Comparison of ENCODE assay signal across 8 cellular contexts in genomic region chr1:92961896-92962752, GRCh38. TPM values are rescaled to one million over a fixed set of nuclear protein-coding genes. Genes with fewer than 3 reads are reported as not detected.
DNase-seq lines count a peak whose midpoint lies in the region; ATAC-seq and TF ChIP-seq lines count a peak whose summit lies in the region.

No MANE protein-coding gene starts in this region.

- peaks cover 3% of the 10 kb centered on the region; the same call in 1 of the 2 replicates for H4K20me1 ChIP-seq in IMR-90 (ENCODE audit: insufficient read depth, low read length)

- peak overlapping the region; percentile 89 for H3K18ac ChIP-seq in IMR-90 (ENCODE audit: low read depth, low read length)

- no peaks in the 10 kb centered on the region; the same call in 1 of the 2 replicates for H3K27me3 ChIP-seq in IMR-90 (ENCODE audit: control insufficient read depth, insufficient read depth, low read length)
- H3K27me3 ChIP-seq in liver (ENCODE audit: control insufficient read depth in 4 of 4, insufficient read depth in 4 of 4, low read length in 3 of 4), result no peaks in the 10 kb centered on the region

- peak overlapping the region; percentile 98 for H3K27ac ChIP-seq in IMR-90 (ENCODE audit: insufficient read depth, low read length)
- peak overlapping the region; percentile 79 to 96 for H3K27ac ChIP-seq in liver (ENCODE audit: low read depth in 1 of 2, low read length in 2 of 2)

- no peak for TF ChIP-seq POLR2A in IMR-90 (IDR thresholded peaks at IDR 0.05; ENCODE audit: low read depth, low read length)

- peak overlapping the region; percentile 62 for H3K14ac ChIP-seq in IMR-90 (replicated peaks; ENCODE audit: low read depth, low read length)

- no peak overlapping the region for H3K4me3 Mint-ChIP-seq in central memory CD8-positive, alpha-beta T cell

- H3K9me3 ChIP-seq in IMR-90 (ENCODE audit: control insufficient read depth, insufficient read depth, low read length) (no peaks in the 10 kb centered on the region), liver (ENCODE audit: control insufficient read depth in 4 of 4, low read length in 3 of 4) (no peaks in the 10 kb centered on the region)

- 0 out of 2 replicates have a peak, but pooled peaks cover 4% of the 10 kb centered on the region for H3K9me1 ChIP-seq in IMR-90 (ENCODE audit: insufficient read depth, low read length)

- 60% methylated on average over 5 of the region's 32 CpGs; no CpG with 5 or more reads in 1 of the 2 experiments for WGBS in IMR-90 (ENCODE audit: extremely low coverage in 2 of 2, insufficient read length in 1 of 2), 2 experiments
- WGBS in liver, result 6% methylated on average over 32 of the region's 32 CpGs

- H3K9ac ChIP-seq in IMR-90 (ENCODE audit: low read depth, low read length) (peak overlapping the region; percentile 99), liver (ENCODE audit: low read depth in 1 of 2, low read length in 2 of 2) (peak overlapping the region; percentile 29 to 72)

- peaks cover 16% of the 10 kb centered on the region for H3K36me3 Mint-ChIP-seq in central memory CD8-positive, alpha-beta T cell (ENCODE audit: insufficient read depth)

- H2BK5ac ChIP-seq in IMR-90 (ENCODE audit: low read depth, low read length, poor library complexity, severe bottlenecking), result peak overlapping the region; percentile 77

- DNase-seq in G401 (ENCODE audit: low spot score), result peak; percentile 49
- DNase-seq in IMR-90, result peak; percentile 38
- DNase-seq in central memory CD8-positive, alpha-beta T cell (ENCODE audit: low spot score in 2 of 2), result peak; percentile 36 to 70
- DNase-seq in stimulated activated CD4-positive, alpha-beta T cell treated with anti-CD3 and anti-CD28 coated beads, TNF-alpha, amount 100 ng/mL, for 48 hours (ENCODE audit: low read depth in 3 of 3), result peak; percentile 32 to 57 (median 52)
- no peak for DNase-seq in HPDE6-E6E7 (ENCODE audit: extremely low spot score)

- H2BK20ac ChIP-seq in IMR-90 (ENCODE audit: low read depth, low read length), result 0 out of 2 replicates have a peak overlapping the region, but pooled peaks have one; percentile 24

- BruUV-seq in IMR-90 (replicated peaks; lab: Mats Ljungman, UMichigan), result TSS peak; percentile 89

- peak overlapping the region; percentile 78 for H4K91ac ChIP-seq in IMR-90 (ENCODE audit: insufficient read depth, low read depth, low read length)

- H3K27me3 Mint-ChIP-seq in central memory CD8-positive, alpha-beta T cell, result no peaks in the 10 kb centered on the region

- H3K36me3 ChIP-seq in IMR-90 (ENCODE audit: control insufficient read depth, insufficient read depth, low read length) (no peaks in the 10 kb centered on the region), liver (ENCODE audit: control insufficient read depth in 4 of 4, insufficient read depth in 3 of 4, low read depth in 1 of 4, low read length in 3 of 4) (no peaks in the 10 kb centered on the region)

- peak overlapping the region; percentile 23; the same call in 1 of the 2 replicates for H2AK5ac ChIP-seq in IMR-90 (ENCODE audit: low read depth, low read length)

- peak overlapping the region; percentile 89 for H4K5ac ChIP-seq in IMR-90 (ENCODE audit: low read depth, low read length)

- peak overlapping the region; percentile 88 for H2AFZ ChIP-seq in IMR-90 (replicated peaks; ENCODE audit: low read length, poor library complexity)

- CTCF ChIA-PET in IMR-90 (lab: Yijun Ruan, JAX), result interaction anchor here (1.4 to 3.9 kb wide), 3 partner anchors 32 to 103 kb away, joined by 3 to 24 read pairs (median 4); no protein-coding TSS in a partner anchor

- TF ChIP-seq RAD21 in IMR-90 (IDR thresholded peaks at IDR 0.05; ENCODE audit: low read length), result no peak
- TF ChIP-seq RAD21 in liver (IDR thresholded peaks at IDR 0.05), result no peak

- H3K23ac ChIP-seq in IMR-90 (ENCODE audit: low read depth, low read length), result peak overlapping the region; percentile 70

- H2BK120ac ChIP-seq in IMR-90 (ENCODE audit: low read depth, low read length), result peak overlapping the region; percentile 80

- peak overlapping the region; percentile 0; the same call in 1 of the 3 replicates for H2BK15ac ChIP-seq in IMR-90 (ENCODE audit: low read depth, low read length)

- ATAC-seq in GM21619 (IDR thresholded peaks at IDR 0.05; ENCODE audit: unreplicated experiment), result peak; percentile 55
- peak; percentile 7; the same call in 1 of the 2 replicates for ATAC-seq in IMR-90 (ENCODE audit: low read depth)
- peak; percentile 68 for ATAC-seq in central memory CD8-positive, alpha-beta T cell (replicated peaks; ENCODE audit: extremely low read depth, poor library complexity, severe bottlenecking)

- in situ Hi-C loops in G401 (cut with HindIII; ENCODE audit: low sequenced_read_pairs), result loop anchor here (5.0 kb wide), 1 partner anchor 50 kb away; no protein-coding TSS in a partner anchor
- in situ Hi-C loops in IMR-90 (cut with MboI; ENCODE audit: low sequenced_read_pairs), result no loop called here

- TF ChIP-seq CTCF in IMR-90 (conservative IDR thresholded peaks at IDR 0.05; ENCODE audit: low read depth, low read length), result no peak
- TF ChIP-seq CTCF in WI38 (IDR thresholded peaks at IDR 0.05; ENCODE audit: low read depth, low read length), result no peak
- no peak for TF ChIP-seq CTCF in liver (IDR thresholded peaks at IDR 0.05; ENCODE audit: low read depth, low read length, missing input control)

- peak overlapping the region; percentile 34 to 91 for H4K8ac ChIP-seq in IMR-90 (ENCODE audit: low read depth in 2 of 2, low read length in 2 of 2)

- peak overlapping the region; percentile 91 for H3K4me2 ChIP-seq in IMR-90 (ENCODE audit: low read depth, low read length)

- no peak overlapping the region for H3K27ac Mint-ChIP-seq in central memory CD8-positive, alpha-beta T cell (ENCODE audit: low read depth)

- peaks cover 6 to 29% of the 10 kb centered on the region in 2 experiments; a peak in 2 of 4 replicates for H3K79me1 ChIP-seq in IMR-90 (ENCODE audit: low read depth in 1 of 2, low read length in 2 of 2)

- H3K9me3 Mint-ChIP-seq in central memory CD8-positive, alpha-beta T cell, result no peaks in the 10 kb centered on the region

- H3K4me1 Mint-ChIP-seq in central memory CD8-positive, alpha-beta T cell, result peaks cover 28% of the 10 kb centered on the region

- intact Hi-C loops in IMR-90 (cut with micrococcal nuclease), result no loop called here

- peak overlapping the region; percentile 66; the same call in 1 of the 2 replicates for H3K56ac ChIP-seq in IMR-90 (ENCODE audit: extremely low read depth, insufficient read depth, low read length)

- POLR2A ChIA-PET in IMR-90 (lab: Charles Lee; ENCODE audit: unreplicated experiment), result interaction anchor here (0.6 to 1.0 kb wide), 4 partner anchors 22 to 39 kb away, joined by 3 to 10 read pairs (median 9); no protein-coding TSS in a partner anchor

- peak overlapping the region; percentile 77 for H3K4ac ChIP-seq in IMR-90 (ENCODE audit: low read depth, low read length)

- H3K4me1 ChIP-seq in IMR-90 (ENCODE audit: control insufficient read depth, insufficient read depth, low read length) (no peaks in the 10 kb centered on the region; the same call in 1 of the 2 replicates), liver (ENCODE audit: control insufficient read depth in 4 of 4, insufficient read depth in 4 of 4, low read length in 3 of 4) (peaks cover 4 to 29% (median 17%) of the 10 kb centered on the region in 4 donors)

- peak overlapping the region; percentile 18 for H2AK9ac ChIP-seq in IMR-90 (replicated peaks; ENCODE audit: low read depth, low read length, poor library complexity)

- dilution Hi-C loops in IMR-90 (cut with HindIII; ENCODE audit: low sequenced_read_pairs, unreplicated experiment), result no loop called here

- peak overlapping the region; percentile 97 for H3K4me3 ChIP-seq in IMR-90 (ENCODE audit: insufficient read depth, low read depth, low read length)
- H3K4me3 ChIP-seq in WI38 (ENCODE audit: low read depth, low read length), result peak overlapping the region; percentile 80
- H3K4me3 ChIP-seq in liver (ENCODE audit: low read depth in 1 of 3, low read length in 3 of 3), result peak overlapping the region; percentile 63 to 92 (median 86)

TF ChIP-seq in IMR-90, 13 proteins besides CTCF, POLR2A, EP300 and RAD21:
- TF ChIP-seq USF2 (IDR thresholded peaks at IDR 0.05; ENCODE audit: low read depth, low read length), result no peak
- TF ChIP-seq MAFK (IDR thresholded peaks at IDR 0.05; ENCODE audit: low read depth, low read length), result no peak
- TF ChIP-seq CEBPB (IDR thresholded peaks at IDR 0.05; ENCODE audit: low read depth, low read length), result peak; percentile 38; the same call in 1 of the 2 replicates
- TF ChIP-seq MXI1 (IDR thresholded peaks at IDR 0.05; ENCODE audit: borderline replicate concordance, low read depth, low read length), result no peak

TF ChIP-seq in liver, 16 proteins besides CTCF, POLR2A, EP300 and RAD21 (continues in another document):
- TF ChIP-seq SP1 (IDR thresholded peaks at IDR 0.05), result peak; percentile 7
- TF ChIP-seq EGR1 (IDR thresholded peaks at IDR 0.05; ENCODE audit: low read depth in 2 of 2), result no peak
- no peak for TF ChIP-seq HNF4A (conservative IDR thresholded peaks at IDR 0.05)
- TF ChIP-seq, protein P1, sequence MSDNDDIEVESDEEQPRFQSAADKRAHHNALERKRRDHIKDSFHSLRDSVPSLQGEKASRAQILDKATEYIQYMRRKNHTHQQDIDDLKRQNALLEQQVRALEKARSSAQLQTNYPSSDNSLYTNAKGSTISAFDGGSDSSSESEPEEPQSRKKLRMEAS (IDR thresholded peaks at IDR 0.05), result no peak
- no peak for TF ChIP-seq HNF4G (IDR thresholded peaks at IDR 0.05)
- TF ChIP-seq ZBTB33 (IDR thresholded peaks at IDR 0.05), result no peak
- TF ChIP-seq RXRA (IDR thresholded peaks at IDR 0.05), result no peak

RNA-seq across cellular contexts. Expression of gene DIPK1A, which starts 0.9 kb away (rescaled TPM):
- 3.2 and 4.2 TPM in 2 replicates for total RNA-seq in G401 (2014; rRNA removed; shearing (Covaris generic))
- 4.7 and 7.5 TPM in 2 replicates for total RNA-seq in IMR-90 (2012; rRNA removed)
- 4.5 and 5.7 TPM in 2 replicates for polyA plus RNA-seq in IMR-90 (2012; rRNA removed)
- polyA plus RNA-seq in IMR-90 (2012; cell fraction: cytosol; rRNA removed), result 1.0 and 1.4 TPM in 2 replicates
- polyA plus RNA-seq in IMR-90 (2012; cell fraction: nucleus; rRNA removed; ENCODE audit: low replicate concordance), result 0.16 and 2.9 TPM in 2 replicates
- 10 to 100 TPM in 1 of 2 donors, 1 to 10 TPM in 1; 7.9 to 11.6 TPM for total RNA-seq in liver
- 10 to 100 TPM in 1 of 2 donors, 1 to 10 TPM in 1; 9.9 to 10.4 TPM for polyA plus RNA-seq in liver

Comparison
In these comparisons a context has a peak if more than half of its experiments do, and no peak if none do; other contexts are left out.
1. ATAC-seq: peak in every context shown above with its lines; median percentile 68 in central memory CD8-positive, alpha-beta T cell; 55 in GM21619; 7 in IMR-90.